In the genomic region with DNA sequence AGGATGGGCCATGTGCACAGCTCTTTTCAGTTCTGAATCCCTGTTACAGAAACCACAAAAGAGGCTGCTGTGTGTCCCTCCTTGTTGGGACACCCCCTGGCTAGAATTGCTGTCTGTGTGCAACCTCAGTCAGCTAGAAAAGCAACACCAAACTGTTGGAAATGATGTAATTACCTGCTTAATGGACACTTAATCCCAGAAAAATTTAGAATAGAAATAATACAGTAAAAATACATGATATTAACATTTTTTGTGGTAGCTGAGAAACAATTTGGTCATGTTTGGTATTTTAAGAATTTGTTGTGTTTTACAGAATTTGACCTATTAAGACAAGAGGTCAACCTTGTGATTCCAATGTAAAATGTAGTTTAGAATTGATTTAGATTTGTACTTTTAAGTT, we compare ENCODE assay signal across 28 cellular contexts. TPM values are rescaled to one million over a fixed set of nuclear protein-coding genes. Genes with fewer than 3 reads are reported as not detected.
A peak's percentile ranks its signal among the peaks of the same experiment; 100 is the strongest.
DNase-seq lines count a peak whose midpoint lies in the region; ATAC-seq, FAIRE-seq and TF ChIP-seq lines count a peak whose summit lies in the region.
"Had no signal": no experiment of that assay in that cellular context is flagged by ENCODE, and none has a peak within 500 bp of the region (broad histone marks: within the 10 kb centered on the region; RNA-seq: fewer than 3 reads in every experiment).

No MANE protein-coding gene starts in this region.

- H3K36me3 Mint-ChIP-seq in astrocyte (ENCODE audit: low read depth, unreplicated experiment) = no peaks in the 10 kb centered on the region
- H3K36me3 Mint-ChIP-seq: activated naive CD4-positive, alpha-beta T cell treated with anti-CD3 and anti-CD28 coated beads, Interleukin-2, amount 50 U/mL, for 24 hours had no signal

- H3K36me3 ChIP-seq in HAP-1 (replicated peaks) (peaks cover 11% of the 10 kb centered on the region), astrocyte (ENCODE audit: insufficient read depth, low read length) (no peaks in the 10 kb centered on the region)
- H3K36me3 ChIP-seq: cardiac muscle cell, suprapubic skin, WERI-Rb-1 had no signal

- H3K9me3 Mint-ChIP-seq in astrocyte (ENCODE audit: unreplicated experiment) = no peaks in the 10 kb centered on the region
- H3K9me3 Mint-ChIP-seq: activated CD4-positive, alpha-beta memory T cell treated with anti-CD3 and anti-CD28 coated beads, Interleukin-2, amount 10 ng/mL, durations not matched to agents 7 days and 5 days; activated naive CD4-positive, alpha-beta T cell treated with anti-CD3 and anti-CD28 coated beads, Interleukin-2, amount 50 U/mL, for 24 hours; activated T-cell treated with anti-CD3 and anti-CD28 coated beads, Interleukin-2, amount 50 U/mL, for 4 hours; nephron; T-helper 1 cell treated with Interleukin-12 subunit alpha and Interleukin-12 subunit beta and Interleukin-4 antibody, amounts not matched to agents 30 μg/mL and 1 μg/mL, for 36 hours had no signal

- no peaks in the 10 kb centered on the region for H3K9me3 ChIP-seq in HAP-1
- no peaks in the 10 kb centered on the region for H3K9me3 ChIP-seq in astrocyte (ENCODE audit: insufficient read depth, low read depth, low read length)
- H3K9me3 ChIP-seq: suprapubic skin had no signal

- H3K79me2 ChIP-seq in astrocyte (ENCODE audit: insufficient read depth, low read length) = no peaks in the 10 kb centered on the region

- ATAC-seq in HG03196 (IDR thresholded peaks at IDR 0.05; ENCODE audit: unreplicated experiment) (no peak), HG03280 (IDR thresholded peaks at IDR 0.05; ENCODE audit: unreplicated experiment) (no peak)
- ATAC-seq: activated T-cell treated with anti-CD3 and anti-CD28 coated beads, Interleukin-2, amount 50 U/mL, for 4 hours had no signal

- H3K27ac Mint-ChIP-seq in astrocyte (ENCODE audit: unreplicated experiment) = peak overlapping the region; percentile 66
- H3K27ac Mint-ChIP-seq: activated CD4-positive, alpha-beta memory T cell treated with anti-CD3 and anti-CD28 coated beads, Interleukin-2, amount 10 ng/mL, durations not matched to agents 7 days and 5 days; activated naive CD4-positive, alpha-beta T cell treated with anti-CD3 and anti-CD28 coated beads, Interleukin-2, amount 50 U/mL, for 24 hours; nephron; T-helper 1 cell treated with Interleukin-12 subunit alpha and Interleukin-12 subunit beta and Interleukin-4 antibody, amounts not matched to agents 30 μg/mL and 1 μg/mL, for 36 hours had no signal

- no peak overlapping the region for H3K9ac ChIP-seq in astrocyte (ENCODE audit: low read length)

- in situ Hi-C loops in HAP-1 (cut with MboI; ENCODE audit: low sequenced_read_pairs) = no loop called here

- no peak overlapping the region for H3K27ac ChIP-seq in astrocyte (ENCODE audit: low read depth, low read length)
- H3K27ac ChIP-seq in substantia nigra (ENCODE audit: low read depth, low read length, poor library complexity, severe bottlenecking) = peak overlapping the region; percentile 67
- H3K27ac ChIP-seq: cardiac muscle cell, HL-60, suprapubic skin, WERI-Rb-1 had no signal

- no peaks in the 10 kb centered on the region for H3K27me3 ChIP-seq in HAP-1 (ENCODE audit: low read depth)
- peaks cover 2% of the 10 kb centered on the region for H3K27me3 ChIP-seq in astrocyte (ENCODE audit: insufficient read depth, low read length)
- H3K27me3 ChIP-seq: cardiac muscle cell, suprapubic skin had no signal

- DNase-seq in HAP-1 (ENCODE audit: low spot score in 2 of 2) (peak; percentile 27 to 38), astrocyte (ENCODE audit: low read depth) (peak; percentile 49), foreskin fibroblast (peak; percentile 4 to 25), substantia nigra (lab: John Stamatoyannopoulos, UW) (no peak), NOMO-1 (lab: John Stamatoyannopoulos, UW; ENCODE audit: unreplicated experiment in 2 of 2) (no peak), HT-29 (ENCODE audit: low spot score) (no peak)
- DNase-seq: activated CD4-positive, alpha-beta memory T cell treated with anti-CD3 and anti-CD28 coated beads, Interleukin-2, amount 10 ng/mL, durations not matched to agents 7 days and 5 days; activated T-cell treated with anti-CD3 and anti-CD28 coated beads, Interleukin-2, amount 50 U/mL, for 4 hours; C1 segment of cervical spinal cord; DMS 273 treated with DMSO at 0.1 percent for 48 hours; effector CD4-positive, alpha-beta T cell; hypothalamus; kidney; NCI-H1048; NCI-H2029 treated with DMSO at 0.1 percent for 48 hours; NCI-H510A; posterior cingulate gyrus; SHP77; stimulated activated CD8-positive, alpha-beta memory T cell treated with anti-CD3 and anti-CD28 coated beads, Interleukin-4, amount 100 ng/mL, for 48 hours had no signal

- peaks cover 2% of the 10 kb centered on the region for H3K27me3 Mint-ChIP-seq in astrocyte (ENCODE audit: low read depth, unreplicated experiment)
- H3K27me3 Mint-ChIP-seq: activated naive CD4-positive, alpha-beta T cell treated with anti-CD3 and anti-CD28 coated beads, Interleukin-2, amount 50 U/mL, for 24 hours had no signal

- peak overlapping the region; percentile 2 for H3K4me2 ChIP-seq in astrocyte (ENCODE audit: low read length)

- peak; percentile 5 for FAIRE-seq in astrocyte (lab: Jason Lieb, UNC)

- H3K4me3 ChIP-seq in HAP-1 = no peak overlapping the region
- H3K4me3 ChIP-seq in astrocyte (ENCODE audit: insufficient read depth, low read depth, low read length) = no peak overlapping the region
- H3K4me3 ChIP-seq in foreskin fibroblast (ENCODE audit: low read depth in 1 of 2, low read length in 2 of 2) = no peak overlapping the region
- H3K4me3 ChIP-seq: cardiac muscle cell, suprapubic skin had no signal

- peak overlapping the region; percentile 28 for H3K4me3 Mint-ChIP-seq in astrocyte (ENCODE audit: unreplicated experiment)
- H3K4me3 Mint-ChIP-seq: activated CD4-positive, alpha-beta memory T cell treated with anti-CD3 and anti-CD28 coated beads, Interleukin-2, amount 10 ng/mL, durations not matched to agents 7 days and 5 days; activated naive CD4-positive, alpha-beta T cell treated with anti-CD3 and anti-CD28 coated beads, Interleukin-2, amount 50 U/mL, for 24 hours; activated T-cell treated with anti-CD3 and anti-CD28 coated beads, Interleukin-2, amount 50 U/mL, for 4 hours; nephron; T-helper 1 cell treated with Interleukin-12 subunit alpha and Interleukin-12 subunit beta and Interleukin-4 antibody, amounts not matched to agents 30 μg/mL and 1 μg/mL, for 36 hours had no signal

- H3K4me1 ChIP-seq in HAP-1 = peaks cover 43% of the 10 kb centered on the region
- no peaks in the 10 kb centered on the region for H3K4me1 ChIP-seq in astrocyte (ENCODE audit: insufficient read depth, low read length)
- H3K4me1 ChIP-seq: suprapubic skin had no signal

- no peak overlapping the region for H2AFZ ChIP-seq in astrocyte (ENCODE audit: low read depth, low read length)

- TF ChIP-seq CTCF in astrocyte (IDR thresholded peaks at IDR 0.05; ENCODE audit: insufficient read depth, low read depth, low read length) = no peak
- TF ChIP-seq CTCF in foreskin fibroblast (IDR thresholded peaks at IDR 0.05; ENCODE audit: low read depth, low read length) = no peak

- H3K4me1 Mint-ChIP-seq in astrocyte (ENCODE audit: low read depth, unreplicated experiment) = peaks cover 18% of the 10 kb centered on the region
- H3K4me1 Mint-ChIP-seq: activated CD4-positive, alpha-beta memory T cell treated with anti-CD3 and anti-CD28 coated beads, Interleukin-2, amount 10 ng/mL, durations not matched to agents 7 days and 5 days; activated naive CD4-positive, alpha-beta T cell treated with anti-CD3 and anti-CD28 coated beads, Interleukin-2, amount 50 U/mL, for 24 hours had no signal

- H4K20me1 ChIP-seq in astrocyte (ENCODE audit: insufficient read depth, low read length) = no peaks in the 10 kb centered on the region

RNA-seq across cellular contexts. Expression of gene FAM124A, which starts 46.8 kb away (rescaled TPM):
- 0.96 and 1.1 TPM in 2 replicates for total RNA-seq in astrocyte
- not detected in 2 replicates for total RNA-seq in HT-29 (2014; rRNA removed; shearing (Covaris generic))

Comparison
In these comparisons a context has a peak if more than half of its experiments do, and no peak if none do; other contexts are left out.
1. DNase-seq: peak in HAP-1 (2 of 2), astrocyte (single experiment) and foreskin fibroblast (2 of 2); none in substantia nigra (0 of 49), NOMO-1 (0 of 2) and HT-29 (single experiment).